In genomic region chr5:58281189-58281588, GRCh38 we compare ENCODE assay signal across 15 cellular contexts.
DNase-seq lines count a peak whose midpoint lies in the region; TF ChIP-seq lines count a peak whose summit lies in the region.
"Had no signal": no experiment of that assay in that cellular context is flagged by ENCODE, and none has a peak within 500 bp of the region (broad histone marks: within the 10 kb centered on the region; RNA-seq: fewer than 3 reads in every experiment).

No MANE protein-coding gene starts in this region.

- H3K36me3 ChIP-seq in breast epithelium, result no peaks in the 10 kb centered on the region
- H3K36me3 ChIP-seq: BLaER1 treated with 17β-estradiol and CSF1 and Interleukin-3, amounts not matched to agents 10 nM and 100 nM had no signal

- H3K4me1 Mint-ChIP-seq in MCF 10A (ENCODE audit: insufficient read depth, unreplicated experiment), result peaks cover 11% of the 10 kb centered on the region
- peaks cover 21% of the 10 kb centered on the region for H3K4me1 Mint-ChIP-seq in mesothelial cell of epicardium
- H3K4me1 Mint-ChIP-seq: B cell, GM23338 had no signal

- H3K27me3 Mint-ChIP-seq in MCF 10A (ENCODE audit: insufficient read depth, unreplicated experiment) (no peaks in the 10 kb centered on the region), mesothelial cell of epicardium (ENCODE audit: low read depth) (no peaks in the 10 kb centered on the region)
- H3K27me3 Mint-ChIP-seq: B cell had no signal

- peaks cover 6% of the 10 kb centered on the region for H3K36me3 Mint-ChIP-seq in MCF 10A (ENCODE audit: insufficient read depth, unreplicated experiment)
- H3K36me3 Mint-ChIP-seq in mesothelial cell of epicardium, result peaks cover 15% of the 10 kb centered on the region
- H3K36me3 Mint-ChIP-seq: CD8-positive, alpha-beta T cell had no signal

- POLR2A ChIA-PET in MCF 10A (lab: Yijun Ruan, JAX), result interaction anchor here (0.6 to 1.9 kb wide), 7 partner anchors 21 to 224 kb away, joined by 3 to 11 read pairs (median 3); partner anchors contain the start of gene PLK2

- H3K4me1 ChIP-seq in breast epithelium, result no peaks in the 10 kb centered on the region
- H3K4me1 ChIP-seq: BLaER1 treated with 17β-estradiol and CSF1 and Interleukin-3, amounts not matched to agents 10 nM and 100 nM had no signal

- H3K9me3 Mint-ChIP-seq in MCF 10A (ENCODE audit: unreplicated experiment), result no peaks in the 10 kb centered on the region
- H3K9me3 Mint-ChIP-seq in mesothelial cell of epicardium, result peaks cover 20% of the 10 kb centered on the region
- H3K9me3 Mint-ChIP-seq: CD8-positive, alpha-beta T cell; GM23338 had no signal

- no peaks in the 10 kb centered on the region for H3K9me3 ChIP-seq in breast epithelium
- H3K9me3 ChIP-seq: BLaER1 treated with 17β-estradiol and CSF1 and Interleukin-3, amounts not matched to agents 10 nM and 100 nM had no signal

- no TSS peak for BruUV-seq in MCF 10A (replicated peaks; lab: Mats Ljungman, UMichigan)

- intact Hi-C loops in MCF 10A (cut with micrococcal nuclease) (no loop called here), breast epithelium (cut with DNase I; ENCODE audit: low total_unique reads) (no loop called here)

- no peaks in the 10 kb centered on the region for H3K27me3 ChIP-seq in breast epithelium
- H3K27me3 ChIP-seq: BLaER1 treated with 17β-estradiol and CSF1 and Interleukin-3, amounts not matched to agents 10 nM and 100 nM had no signal

- H3K4me3 Mint-ChIP-seq in MCF 10A (ENCODE audit: unreplicated experiment), result no peak overlapping the region
- H3K4me3 Mint-ChIP-seq in mesothelial cell of epicardium, result no peak overlapping the region
- H3K4me3 Mint-ChIP-seq: B cell; CD8-positive, alpha-beta T cell; GM23338 had no signal

- no peak overlapping the region for H3K27ac ChIP-seq in breast epithelium
- peak overlapping the region; percentile 12 for H3K27ac ChIP-seq in epithelial cell of prostate
- H3K27ac ChIP-seq: BLaER1 treated with 17β-estradiol and CSF1 and Interleukin-3, amounts not matched to agents 10 nM and 100 nM; HL-60 had no signal

- no peak for TF ChIP-seq POLR2A in breast epithelium (IDR thresholded peaks at IDR 0.05)

- no peak for TF ChIP-seq CTCF in MCF 10A (IDR thresholded peaks at IDR 0.05; ENCODE audit: unreplicated experiment)
- TF ChIP-seq CTCF in breast epithelium (IDR thresholded peaks at IDR 0.05), result no peak
- TF ChIP-seq CTCF in mesothelial cell of epicardium (IDR thresholded peaks at IDR 0.05; ENCODE audit: unreplicated experiment), result no peak

- no peak overlapping the region for H3K4me3 ChIP-seq in breast epithelium
- H3K4me3 ChIP-seq: BLaER1 treated with 17β-estradiol and CSF1 and Interleukin-3, amounts not matched to agents 10 nM and 100 nM; GM23338 had no signal

- DNase-seq in MCF 10A (ENCODE audit: unreplicated experiment), result peak; percentile 6
- DNase-seq in breast epithelium (ENCODE audit: low spot score in 2 of 2), result no peak
- no peak for DNase-seq in epithelial cell of prostate (ENCODE audit: low read depth, low spot score)
- DNase-seq in mesothelial cell of epicardium (ENCODE audit: low spot score in 2 of 2, unreplicated experiment in 2 of 2), result no peak
- DNase-seq in stimulated activated CD4-positive, alpha-beta T cell treated with anti-CD3 and anti-CD28 coated beads, Interleukin-1b, Interleukin-23, amount 100 ng/mL, for 48 hours, result no peak
- DNase-seq in iPS-NIHi7 (ENCODE audit: extremely low spot score), result no peak
- DNase-seq: Calu3; CD8-positive, alpha-beta T cell; DMS79 treated with DMSO at 0.1 percent for 48 hours; GF-D8; HCEC 1CT had no signal

- peak overlapping the region; percentile 61 for H3K27ac Mint-ChIP-seq in MCF 10A (ENCODE audit: low read depth, unreplicated experiment)
- H3K27ac Mint-ChIP-seq in mesothelial cell of epicardium, result peak overlapping the region; percentile 71
- H3K27ac Mint-ChIP-seq: B cell; CD8-positive, alpha-beta T cell; GM23338 had no signal

- CTCF ChIA-PET in MCF 10A (lab: Yijun Ruan, JAX), result interaction anchor here (0.8 to 1.1 kb wide), 2 partner anchors 393 to 467 kb away, joined by 3 to 5 read pairs; no protein-coding TSS in a partner anchor
